In genomic region chr3:47296562-47297302, GRCh38 we compare ENCODE assay signal across 14 cellular contexts. TPM values are rescaled to one million over a fixed set of nuclear protein-coding genes. Genes with fewer than 3 reads are reported as not detected.
A peak's percentile ranks its signal among the peaks of the same experiment; 100 is the strongest.
DNase-seq lines count a peak whose midpoint lies in the region; ATAC-seq and TF ChIP-seq lines count a peak whose summit lies in the region.
"Had no signal": no experiment of that assay in that cellular context is flagged by ENCODE, and none has a peak within 500 bp of the region (broad histone marks: within the 10 kb centered on the region; RNA-seq: fewer than 3 reads in every experiment).

No MANE protein-coding gene starts in this region.

- DNase-seq in Ammon's horn (ENCODE audit: low spot score) = peak; percentile 31
- DNase-seq in T-helper 17 cell = no peak
- no peak for DNase-seq in right lobe of liver
- DNase-seq in activated effector memory CD4-positive, alpha-beta T cell treated with anti-CD3 and anti-CD28 coated beads, Interleukin-2, amount 50 U/mL, for 16 hours = no peak
- no peak for DNase-seq in stimulated activated CD4-positive, alpha-beta T cell treated with anti-CD3 and anti-CD28 coated beads, Interleukin-15, amount 100 ng/mL, for 24 hours
- DNase-seq: cerebellar nuclear complex; gastrocnemius medialis; NK-92 treated with Interleukin-12 subunit alpha and Interleukin-12 subunit beta, amount 100 ng/mL, for 24 hours; posterior cingulate gyrus; SJCRH30 had no signal

- peaks cover 2% of the 10 kb centered on the region for H3K36me3 Mint-ChIP-seq in T-helper 17 cell (ENCODE audit: low read depth)

- no peaks in the 10 kb centered on the region for H3K9me2 ChIP-seq in DOHH2 (replicated peaks; ENCODE audit: control insufficient read depth, low read length)

- intact Hi-C loops in right lobe of liver (cut with DNase I) = no loop called here

- peaks cover 54% of the 10 kb centered on the region for H3K4me1 Mint-ChIP-seq in T-helper 17 cell

- peaks cover 6% of the 10 kb centered on the region; the same call in 1 of the 2 replicates for H3F3A ChIP-seq in DOHH2 (ENCODE audit: control insufficient read depth, insufficient read depth)

- WGBS in right lobe of liver (ENCODE audit: insufficient coverage, low coverage, low lambda C conversion rate, missing lambda C conversion rate) = 81% methylated on average over 2 of the region's 2 CpGs

- H3K27ac ChIP-seq in DOHH2 (ENCODE audit: low read depth, low read length) (peak overlapping the region; percentile 52), right lobe of liver (no peak overlapping the region)
- H3K27ac ChIP-seq: gastrocnemius medialis, SJCRH30, suprapubic skin had no signal

- no peak overlapping the region for H3K4me3 Mint-ChIP-seq in T-helper 17 cell

- peak overlapping the region; percentile 41 for H3K27ac Mint-ChIP-seq in T-helper 17 cell

- no peaks in the 10 kb centered on the region for H3K27me3 Mint-ChIP-seq in T-helper 17 cell

- no peak for TF ChIP-seq POLR2A in right lobe of liver (IDR thresholded peaks at IDR 0.05)

- peaks cover 83% of the 10 kb centered on the region for H3K79me2 ChIP-seq in DOHH2 (ENCODE audit: control insufficient read depth, low read length)

- H3K36me3 ChIP-seq in DOHH2 (ENCODE audit: control insufficient read depth, low read length) = peaks cover 25% of the 10 kb centered on the region
- peaks cover 0 to 4% (median 0%) of the 10 kb centered on the region in 4 donors for H3K36me3 ChIP-seq in right lobe of liver
- H3K36me3 ChIP-seq: SJCRH30 had no signal

- H4K20me1 ChIP-seq in DOHH2 (ENCODE audit: control insufficient read depth, insufficient read depth, low read depth, low read length) = no peaks in the 10 kb centered on the region

- peak overlapping the region; percentile 88 for H3K4me2 ChIP-seq in DOHH2 (ENCODE audit: low read length)

- TF ChIP-seq CTCF in DOHH2 (IDR thresholded peaks at IDR 0.05; ENCODE audit: low read depth, low read length, poor library complexity, severe bottlenecking) (no peak), right lobe of liver (IDR thresholded peaks at IDR 0.05) (no peak)

- H3K9me3 ChIP-seq in DOHH2 (ENCODE audit: control insufficient read depth, insufficient read depth, low read length) (no peaks in the 10 kb centered on the region), T-helper 17 cell (ENCODE audit: control insufficient read depth, low read length, poor library complexity, severe bottlenecking) (no peaks in the 10 kb centered on the region), right lobe of liver (no peaks in the 10 kb centered on the region)
- H3K9me3 ChIP-seq: gastrocnemius medialis, SJCRH30, suprapubic skin had no signal

- H3K4me3 ChIP-seq in DOHH2 (ENCODE audit: low read length) (peak overlapping the region; percentile 66), right lobe of liver (no peak overlapping the region)
- H3K4me3 ChIP-seq: gastrocnemius medialis, SJCRH30, suprapubic skin had no signal

- H3K4me1 ChIP-seq in DOHH2 (ENCODE audit: control insufficient read depth, low read length) (peaks cover 81% of the 10 kb centered on the region), right lobe of liver (peaks cover 0 to 8% (median 1%) of the 10 kb centered on the region in 4 donors)
- H3K4me1 ChIP-seq: SJCRH30 had no signal

- ATAC-seq in T-helper 17 cell (no peak), right lobe of liver (peak in 3 of 4 donors; percentile 40 to 56 (median 42)), GM18502 (IDR thresholded peaks at IDR 0.05; ENCODE audit: poor library complexity, unreplicated experiment) (no peak), GM21737 (IDR thresholded peaks at IDR 0.05; ENCODE audit: unreplicated experiment) (no peak)
- ATAC-seq: gastrocnemius medialis had no signal

- H3K27me3 ChIP-seq in DOHH2 (ENCODE audit: control insufficient read depth, low read length) = no peaks in the 10 kb centered on the region
- no peaks in the 10 kb centered on the region for H3K27me3 ChIP-seq in right lobe of liver
- H3K27me3 ChIP-seq: gastrocnemius medialis, SJCRH30, suprapubic skin had no signal

RNA-seq across cellular contexts. Expression of gene KLHL18, which starts 14.0 kb away (rescaled TPM):
- total RNA-seq in T-helper 17 cell (10 to 100 TPM; 47.0 to 50.8 TPM), right lobe of liver (10 to 100 TPM in 1 of 6 experiments, 1 to 10 TPM in 5; 4.3 to 11.4 (median 8.1) TPM)

RNA-seq across cellular contexts. Expression of gene KIF9, which starts 14.1 kb away (rescaled TPM):
- total RNA-seq in T-helper 17 cell (10 to 100 TPM; 15.3 to 24.6 TPM), right lobe of liver (1 to 10 TPM; 2.1 to 4.7 (median 3.2) TPM)

Comparison
In these comparisons a context has a peak if more than half of its experiments do, and no peak if none do; other contexts are left out.
1. ATAC-seq: peak in right lobe of liver (3 of 4); none in T-helper 17 cell (single experiment), GM18502 (single experiment) and GM21737 (single experiment).